In genomic region chr10:75407716-75408511, GRCh38 we compare ENCODE assay signal across 8 cellular contexts. TPM values are rescaled to one million over a fixed set of nuclear protein-coding genes. Genes with fewer than 3 reads are reported as not detected.
DNase-seq lines count a peak whose midpoint lies in the region; ATAC-seq and TF ChIP-seq lines count a peak whose summit lies in the region.

No MANE protein-coding gene starts in this region.

- peaks cover 0 to 5% (median 2%) of the 10 kb centered on the region in 5 donors for H3K9me3 Mint-ChIP-seq in CD8-positive, alpha-beta memory T cell

- ATAC-seq in GM21576 (IDR thresholded peaks at IDR 0.05; ENCODE audit: unreplicated experiment) (no peak), GM18867 (IDR thresholded peaks at IDR 0.05; ENCODE audit: unreplicated experiment) (no peak)

- H4K20me1 ChIP-seq in osteoblast (ENCODE audit: insufficient read depth, low read length) = peaks cover 2% of the 10 kb centered on the region

- no peak overlapping the region for H3K27ac ChIP-seq in CD8-positive, alpha-beta memory T cell (ENCODE audit: low read depth, low read length)
- H3K27ac ChIP-seq in RWPE1 (peak overlapping the region; percentile 73), osteoblast (ENCODE audit: low read depth, low read length) (no peak overlapping the region)

- H3K4me1 Mint-ChIP-seq in CD8-positive, alpha-beta memory T cell = peaks cover 25 to 42% (median 32%) of the 10 kb centered on the region in 3 donors

- H3K4me1 ChIP-seq in CD8-positive, alpha-beta memory T cell (ENCODE audit: insufficient read depth, low read length) = peaks cover 10% of the 10 kb centered on the region
- H3K4me1 ChIP-seq in osteoblast (ENCODE audit: insufficient read depth, low read length) = peaks cover 9% of the 10 kb centered on the region

- CTCF ChIA-PET in CD8-positive, alpha-beta memory T cell (lab: Charles Lee) = no interaction called here
- CTCF ChIA-PET in RWPE1 (lab: Yijun Ruan, JAX) = interaction anchor here (0.6 to 0.9 kb wide), 3 partner anchors 8 to 113 kb away, joined by 3 read pairs; partner anchors contain the start of gene LRMDA

- no peaks in the 10 kb centered on the region for H3K36me3 ChIP-seq in CD8-positive, alpha-beta memory T cell (ENCODE audit: insufficient read depth, low read length)
- H3K36me3 ChIP-seq in osteoblast (ENCODE audit: insufficient read depth, low read length) = no peaks in the 10 kb centered on the region

- H3K4me3 ChIP-seq in CD8-positive, alpha-beta memory T cell (ENCODE audit: low read length) = no peak overlapping the region
- H3K4me3 ChIP-seq in fibroblast of pulmonary artery (replicated peaks; ENCODE audit: low read depth, low read length) (peak overlapping the region; percentile 76), osteoblast (ENCODE audit: insufficient read depth, low read length) (peak overlapping the region; percentile 92)

- peaks cover 0 to 5% (median 3%) of the 10 kb centered on the region in 3 donors for H3K36me3 Mint-ChIP-seq in CD8-positive, alpha-beta memory T cell

- POLR2A ChIA-PET in CD8-positive, alpha-beta memory T cell (lab: Charles Lee) = no interaction called here
- POLR2A ChIA-PET in RWPE1 (lab: Yijun Ruan, JAX; ENCODE audit: low non-redundant PET) = no interaction called here

- H3K9me3 ChIP-seq in CD8-positive, alpha-beta memory T cell (ENCODE audit: low read length) = no peaks in the 10 kb centered on the region
- H3K9me3 ChIP-seq in osteoblast (ENCODE audit: low read depth, low read length) = no peaks in the 10 kb centered on the region

- no peak overlapping the region for H3K27ac Mint-ChIP-seq in CD8-positive, alpha-beta memory T cell

- DNase-seq in CD8-positive, alpha-beta memory T cell = no peak
- DNase-seq in RWPE1 (ENCODE audit: low spot score) (no peak), fibroblast of pulmonary artery (ENCODE audit: low read depth) (no peak), osteoblast (ENCODE audit: insufficient read length, low spot score, missing footprints) (peak; percentile 95), NCI-H345 (lab: John Stamatoyannopoulos, UW) (no peak), activated gamma-delta T cell treated with Interleukin-2 at 50 U/mL for 16 hours (no peak)

- H3K27me3 Mint-ChIP-seq in CD8-positive, alpha-beta memory T cell = peaks cover 58 to 74% of the 10 kb centered on the region in 2 donors

- peak overlapping the region; percentile 60 to 85 (median 63) for H3K4me3 Mint-ChIP-seq in CD8-positive, alpha-beta memory T cell

- TF ChIP-seq CTCF in RWPE1 (conservative IDR thresholded peaks at IDR 0.05; ENCODE audit: low read depth) = peak; percentile 31
- no peak for TF ChIP-seq CTCF in fibroblast of pulmonary artery (IDR thresholded peaks at IDR 0.05; ENCODE audit: low read length, missing control alignments)
- TF ChIP-seq CTCF in osteoblast (IDR thresholded peaks at IDR 0.05; ENCODE audit: extremely low read depth, low read depth, low read length) = no peak

- peak overlapping the region; percentile 91 for H3K4me2 ChIP-seq in osteoblast (ENCODE audit: insufficient read depth, low read length)

- H3K27me3 ChIP-seq in CD8-positive, alpha-beta memory T cell (ENCODE audit: insufficient read depth, low read length, poor library complexity, severe bottlenecking) = peaks cover 31% of the 10 kb centered on the region
- peaks cover 8% of the 10 kb centered on the region for H3K27me3 ChIP-seq in osteoblast (ENCODE audit: insufficient read depth, low read length)

- H3K79me2 ChIP-seq in osteoblast (ENCODE audit: insufficient read depth, low read length) = peaks cover 6% of the 10 kb centered on the region

- peak overlapping the region; percentile 85 for H2AFZ ChIP-seq in osteoblast (ENCODE audit: low read length)

RNA-seq across cellular contexts. Expression of gene ZNF503, which starts 6.3 kb away (rescaled TPM):
- total RNA-seq in CD8-positive, alpha-beta memory T cell = under 1 TPM; 0.07 to 0.13 TPM
- not detected for polyA plus RNA-seq in CD8-positive, alpha-beta memory T cell
- total RNA-seq in osteoblast = 18.5 and 19.4 TPM in 2 replicates

RNA-seq across cellular contexts. Expression of gene LRMDA, which starts 23.5 kb away (rescaled TPM):
- not detected for total RNA-seq in CD8-positive, alpha-beta memory T cell
- not detected for polyA plus RNA-seq in CD8-positive, alpha-beta memory T cell
- total RNA-seq in osteoblast = 17.1 and 18.5 TPM in 2 replicates

Comparison
In these comparisons a context has a peak if more than half of its experiments do, and no peak if none do; other contexts are left out.
1. RNA of gene ZNF503, which starts 6.3 kb away (total RNA-seq): 18.5 to 19.4 TPM in osteoblast; 0.07 to 0.13 TPM in CD8-positive, alpha-beta memory T cell; every median in the first group is over 10 times any median in the second.
2. RNA of gene LRMDA, which starts 23.5 kb away (total RNA-seq): 17.1 to 18.5 TPM in osteoblast; not detected in CD8-positive, alpha-beta memory T cell; every median in the first group is over 10 times any median in the second.